Comparison of ENCODE assay signal across 11 cellular contexts in the genomic region with DNA sequence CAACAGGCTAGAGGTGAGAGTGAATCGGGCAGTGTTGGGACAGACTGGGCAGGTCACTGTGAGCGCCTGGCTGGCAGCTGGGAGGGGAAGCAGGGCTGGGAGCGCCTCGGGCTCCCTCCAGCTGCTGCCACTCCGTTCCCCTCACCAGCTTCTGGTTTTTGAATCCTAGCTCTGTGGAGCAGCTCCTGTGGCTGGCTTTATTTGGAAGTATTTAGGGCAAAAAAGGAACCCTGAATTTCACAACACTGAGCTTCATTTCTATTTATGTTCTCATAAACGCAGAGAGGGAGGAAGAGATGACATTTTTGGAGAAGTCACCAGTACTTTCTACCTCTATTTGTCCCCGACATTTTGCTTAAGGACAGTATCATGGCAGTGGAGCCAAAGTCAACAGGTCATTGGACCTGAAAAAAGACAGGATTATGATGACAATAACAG.
A peak's percentile ranks its signal among the peaks of the same experiment; 100 is the strongest.
DNase-seq lines count a peak whose midpoint lies in the region; ATAC-seq and TF ChIP-seq lines count a peak whose summit lies in the region.
"Had no signal": no experiment of that assay in that cellular context is flagged by ENCODE, and none has a peak within 500 bp of the region (broad histone marks: within the 10 kb centered on the region; RNA-seq: fewer than 3 reads in every experiment).

No MANE protein-coding gene starts in this region.

- H3K9me2 ChIP-seq in PC-3 (replicated peaks; ENCODE audit: low read length): no peaks in the 10 kb centered on the region

- intact Hi-C loops in PC-3 (cut with micrococcal nuclease): no loop called here
- intact Hi-C loops in ovary (cut with DNase I): loop anchor here (5.0 to 10.0 kb wide), 4 partner anchors 58 to 68 kb away; partner anchors contain the start of gene ACTN1 (in 2 of the 4)

- TF ChIP-seq EP300 in gastroesophageal sphincter (IDR thresholded peaks at IDR 0.05): no peak
- TF ChIP-seq EP300 in ovary (IDR thresholded peaks at IDR 0.05): no peak

- DNase-seq in BE2C (peak; percentile 56), PC-3 (no peak), ovary (peak in 4 of 5 donors; percentile 39 to 56 (median 46)), EL (no peak), HUDEP-2 (lab: John Stamatoyannopoulos, UW; ENCODE audit: unreplicated experiment in 76 of 76) (no peak)
- DNase-seq: cerebellar nuclear complex; stimulated activated CD4-positive, alpha-beta T cell treated with anti-CD3 and anti-CD28 coated beads, Interleukin-1b, Interleukin-23, amount 100 ng/mL, for 48 hours had no signal

- no peaks in the 10 kb centered on the region for H3K79me2 ChIP-seq in PC-3 (ENCODE audit: low read length)

- H3K27ac ChIP-seq in PC-3 (ENCODE audit: low read length) (no peak overlapping the region), gastroesophageal sphincter (peak overlapping the region; percentile 37 to 85 (median 80)), ovary (peak overlapping the region in 1 of 2 donors; percentile 63)
- H3K27ac ChIP-seq: C4-2B had no signal

- no peaks in the 10 kb centered on the region for H3K36me3 ChIP-seq in BE2C
- no peaks in the 10 kb centered on the region for H3K36me3 ChIP-seq in PC-3 (ENCODE audit: low read depth, low read length)
- H3K36me3 ChIP-seq in gastroesophageal sphincter: no peaks in the 10 kb centered on the region
- H3K36me3 ChIP-seq in ovary: no peaks in the 10 kb centered on the region

- no peak overlapping the region for H3K9ac ChIP-seq in PC-3 (ENCODE audit: low read length)

- CTCF ChIA-PET in PC-3 (lab: Charles Lee): interaction anchor here (0.6 to 0.7 kb wide), 2 partner anchors 117 to 205 kb away, joined by 3 read pairs; no protein-coding TSS in a partner anchor

- H3K4me1 ChIP-seq in BE2C (peaks cover 32% of the 10 kb centered on the region), PC-3 (ENCODE audit: insufficient read depth, low read length) (peaks cover 13% of the 10 kb centered on the region), gastroesophageal sphincter (peaks cover 25 to 74% (median 50%) of the 10 kb centered on the region in 3 donors), ovary (ENCODE audit: insufficient read depth) (peaks cover 37% of the 10 kb centered on the region)

- no peaks in the 10 kb centered on the region for H4K20me1 ChIP-seq in PC-3 (ENCODE audit: low read length)

- H3K27me3 ChIP-seq in BE2C (no peaks in the 10 kb centered on the region), PC-3 (ENCODE audit: low read length) (no peaks in the 10 kb centered on the region), gastroesophageal sphincter (no peaks in the 10 kb centered on the region), ovary (no peaks in the 10 kb centered on the region)

- WGBS in gastroesophageal sphincter (ENCODE audit: low coverage in 1 of 2), 2 donors: 13 to 40% methylated on average over 1 to 2 of the region's 7 CpGs
- WGBS in ovary, 3 donors: 36 to 51% (median 44%) methylated on average over 7 of the region's 7 CpGs

- peak; percentile 29 to 30 for TF ChIP-seq POLR2A in gastroesophageal sphincter (IDR thresholded peaks at IDR 0.05)
- no peak for TF ChIP-seq POLR2A in ovary (IDR thresholded peaks at IDR 0.05)

- no TSS peak for BruUV-seq in PC-3 (replicated peaks; lab: Mats Ljungman, UMichigan)

- no peak overlapping the region for H3K4me2 ChIP-seq in PC-3 (ENCODE audit: low read length)

- 0 out of 2 replicates have a peak, but pooled peaks have one; percentile 15 for TF ChIP-seq CTCF in BE2C (IDR thresholded peaks at IDR 0.05; ENCODE audit: low read depth, low read length)
- no peak for TF ChIP-seq CTCF in PC-3 (conservative IDR thresholded peaks at IDR 0.05; ENCODE audit: low read depth, low read length)
- peak in 1 of 4 experiments; percentile 42 for TF ChIP-seq CTCF in gastroesophageal sphincter (IDR thresholded peaks at IDR 0.05)
- TF ChIP-seq CTCF in ovary (IDR thresholded peaks at IDR 0.05): no peak

- H3K9me3 ChIP-seq in BE2C (no peaks in the 10 kb centered on the region), PC-3 (ENCODE audit: low read length) (no peaks in the 10 kb centered on the region), gastroesophageal sphincter (no peaks in the 10 kb centered on the region), ovary (no peaks in the 10 kb centered on the region)

- no peaks in the 10 kb centered on the region for H3F3A ChIP-seq in PC-3 (ENCODE audit: low read length, unreplicated experiment)

- POLR2A ChIA-PET in PC-3 (lab: Charles Lee; ENCODE audit: unreplicated experiment): interaction anchor here (0.6 kb wide), 2 partner anchors 12 to 175 kb away, joined by 4 to 8 read pairs; no protein-coding TSS in a partner anchor

- ATAC-seq in PC-3 (peak; percentile 29), gastroesophageal sphincter (peak; percentile 74), HG03442 (IDR thresholded peaks at IDR 0.05; ENCODE audit: unreplicated experiment) (no peak), HG03159 (IDR thresholded peaks at IDR 0.05; ENCODE audit: unreplicated experiment) (no peak)

- no peak overlapping the region for H3K4me3 ChIP-seq in BE2C (ENCODE audit: low read depth, low read length)
- no peak overlapping the region for H3K4me3 ChIP-seq in PC-3 (ENCODE audit: low read length)
- H3K4me3 ChIP-seq in gastroesophageal sphincter: no peak overlapping the region
- no peak overlapping the region for H3K4me3 ChIP-seq in ovary

- H2AFZ ChIP-seq in PC-3 (ENCODE audit: low read length): no peak overlapping the region

Comparison
In these comparisons a context has a peak if more than half of its experiments do, and no peak if none do; other contexts are left out.
1. DNase-seq: peak in BE2C (single experiment) and ovary (4 of 5); none in PC-3 (single experiment), EL (single experiment) and HUDEP-2 (0 of 76).
2. ATAC-seq: peak in PC-3 (single experiment) and gastroesophageal sphincter (single experiment); none in HG03442 (single experiment) and HG03159 (single experiment).